ENCODE assay signal across 8 cellular contexts in genomic region chr9:126613656-126614055, GRCh38. TPM values are rescaled to one million over a fixed set of nuclear protein-coding genes. Genes with fewer than 3 reads are reported as not detected.
DNase-seq lines count a peak whose midpoint lies in the region; ATAC-seq, FAIRE-seq and TF ChIP-seq lines count a peak whose summit lies in the region.
"Had no signal": no experiment of that assay in that cellular context is flagged by ENCODE, and none has a peak within 500 bp of the region (broad histone marks: within the 10 kb centered on the region; RNA-seq: fewer than 3 reads in every experiment).

Gene LMX1B (plus strand): TSS chr9:126613928. CDS start chr9:126614450, 522 bp downstream.

- in situ Hi-C loops in gastrocnemius medialis (cut with MboI; ENCODE audit: low sequenced_read_pairs in 4 of 4): loop anchor here in 1 of 4 donors (10.0 kb wide), 1 partner anchor 171 kb away; no protein-coding TSS in a partner anchor

- H3K9ac ChIP-seq in PC-3 (ENCODE audit: low read length): no peak within 1 kb of the TSS
- H3K9ac ChIP-seq in fibroblast of lung (ENCODE audit: insufficient read depth, low read length): no peak within 1 kb of the TSS

- H3K79me2 ChIP-seq in PC-3 (ENCODE audit: low read length) (no peaks in the 10 kb centered on the region), fibroblast of lung (ENCODE audit: control insufficient read depth, insufficient read depth, low read length) (no peaks in the 10 kb centered on the region)

- peaks cover 35% of the 10 kb centered on the region for H3K27me3 ChIP-seq in PC-3 (ENCODE audit: low read length)
- peaks cover 79% of the 10 kb centered on the region for H3K27me3 ChIP-seq in fibroblast of lung (ENCODE audit: control insufficient read depth, insufficient read depth, low read length)
- peaks cover 66 to 77% (median 67%) of the 10 kb centered on the region in 3 donors for H3K27me3 ChIP-seq in gastrocnemius medialis

- ATAC-seq in PC-3 (no peak), gastrocnemius medialis (no peak), GM21423 (IDR thresholded peaks at IDR 0.05; ENCODE audit: unreplicated experiment) (no peak), HG03196 (IDR thresholded peaks at IDR 0.05; ENCODE audit: unreplicated experiment) (no peak)

- 0 out of 2 replicates have a peak, but pooled peaks cover 5% of the 10 kb centered on the region for H3K4me1 ChIP-seq in PC-3 (ENCODE audit: insufficient read depth, low read length)
- H3K4me1 ChIP-seq in fibroblast of lung (ENCODE audit: control insufficient read depth, extremely low read depth, insufficient read depth, low read length): no peaks in the 10 kb centered on the region
- H3K4me1 ChIP-seq in gastrocnemius medialis: peaks cover 9 to 16% of the 10 kb centered on the region in 2 donors

- H3K9me3 ChIP-seq in PC-3 (ENCODE audit: low read length) (no peaks in the 10 kb centered on the region), fibroblast of lung (ENCODE audit: control insufficient read depth, insufficient read depth, low read depth, low read length) (no peaks in the 10 kb centered on the region), gastrocnemius medialis (no peaks in the 10 kb centered on the region)

- peak within 1 kb of the TSS; percentile 73 for H3K4me2 ChIP-seq in PC-3 (ENCODE audit: low read length)
- no peak within 1 kb of the TSS for H3K4me2 ChIP-seq in fibroblast of lung (ENCODE audit: extremely low read depth, insufficient read depth, low read length)

- TF ChIP-seq POLR2A in gastrocnemius medialis (IDR thresholded peaks at IDR 0.05): no peak

- H3K27ac ChIP-seq in PC-3 (ENCODE audit: low read length) (no peak within 1 kb of the TSS), fibroblast of lung (ENCODE audit: insufficient read depth, low read length) (no peak within 1 kb of the TSS), gastrocnemius medialis (no peak within 1 kb of the TSS)

- H3K36me3 ChIP-seq in PC-3 (ENCODE audit: low read depth, low read length): no peaks in the 10 kb centered on the region
- H3K36me3 ChIP-seq in fibroblast of lung (ENCODE audit: control insufficient read depth, insufficient read depth, low read length): no peaks in the 10 kb centered on the region
- H3K36me3 ChIP-seq in gastrocnemius medialis: no peaks in the 10 kb centered on the region

- peak; percentile 21 for DNase-seq in GM19239 (ENCODE audit: insufficient read length, low spot score)
- DNase-seq in PC-3: no peak
- DNase-seq in fibroblast of lung (ENCODE audit: low read depth in 2 of 2): peak; percentile 31 to 56
- no peak for DNase-seq in gastrocnemius medialis
- no peak for DNase-seq in UCSD-AML1 (lab: John Stamatoyannopoulos, UW; ENCODE audit: unreplicated experiment)

- no peaks in the 10 kb centered on the region for H3K9me2 ChIP-seq in PC-3 (replicated peaks; ENCODE audit: low read length)

- H3K4me3 ChIP-seq in PC-3 (ENCODE audit: low read length): peak within 1 kb of the TSS; percentile 59
- no peak within 1 kb of the TSS for H3K4me3 ChIP-seq in fibroblast of lung (replicated peaks in 1 of 4; ENCODE audit: control extremely low read depth in 1 of 4, insufficient read depth in 1 of 4, low read depth in 3 of 4, low read length in 4 of 4)
- peak within 1 kb of the TSS; percentile 25 to 42 (median 38) for H3K4me3 ChIP-seq in gastrocnemius medialis

- CTCF ChIA-PET in PC-3 (lab: Charles Lee): no interaction called here

- BruUV-seq in PC-3 (replicated peaks; lab: Mats Ljungman, UMichigan): no TSS peak

- no peaks in the 10 kb centered on the region for H4K20me1 ChIP-seq in PC-3 (ENCODE audit: low read length)
- H4K20me1 ChIP-seq in fibroblast of lung (ENCODE audit: control insufficient read depth, extremely low read depth, insufficient read depth, low read length): no peaks in the 10 kb centered on the region

- H2AFZ ChIP-seq in PC-3 (ENCODE audit: low read length): peak within 1 kb of the TSS; percentile 80
- no peak within 1 kb of the TSS for H2AFZ ChIP-seq in fibroblast of lung (ENCODE audit: low read length)

- POLR2A ChIA-PET in PC-3 (lab: Charles Lee; ENCODE audit: unreplicated experiment): no interaction called here

- intact Hi-C loops in PC-3 (cut with micrococcal nuclease): loop anchor here (5.0 kb wide), 1 partner anchor 169 kb away; no protein-coding TSS in a partner anchor
- intact Hi-C loops in gastrocnemius medialis (cut with DNase I; ENCODE audit: low total_unique reads): no loop called here

- no peak for FAIRE-seq in GM19239 (lab: Jason Lieb, UNC)

- no peak for TF ChIP-seq CTCF in PC-3 (conservative IDR thresholded peaks at IDR 0.05; ENCODE audit: low read depth, low read length)
- no peak for TF ChIP-seq CTCF in fibroblast of lung (conservative IDR thresholded peaks at IDR 0.05 in 1 of 2, IDR thresholded peaks at IDR 0.05 in 1 of 2; ENCODE audit: low read depth in 1 of 2, low read length in 2 of 2)
- TF ChIP-seq CTCF in gastrocnemius medialis (IDR thresholded peaks at IDR 0.05 in 4 of 5, conservative IDR thresholded peaks at IDR 0.05 in 1 of 5): no peak

- H3F3A ChIP-seq in PC-3 (ENCODE audit: low read length, unreplicated experiment): no peaks in the 10 kb centered on the region

RNA-seq across cellular contexts. Expression of gene LMX1B, which starts in this region (rescaled TPM):
- total RNA-seq in PC-3 (2014; rRNA removed): 0.55 and 1.2 TPM in 2 replicates
- not detected in 2 replicates for total RNA-seq in fibroblast of lung
- polyA plus RNA-seq in fibroblast of lung: not detected in 2 replicates
- polyA plus RNA-seq in fibroblast of lung (2012): not detected in 2 replicates
- polyA minus RNA-seq in fibroblast of lung (ENCODE audit: low replicate concordance): 0.41 TPM in 1 of 2 replicates, not detected in the other
- under 1 TPM in 3 of 4 donors, not detected in 1; 0.31 to 0.46 (median 0.35) TPM for total RNA-seq in gastrocnemius medialis
- total RNA-seq: lung microvascular endothelial cell had no signal

Comparison
In these comparisons a context has a peak if more than half of its experiments do, and no peak if none do; other contexts are left out.
1. Peak in DNase-seq in fibroblast of lung; RNA of the gene not detected or under 1 TPM.
2. H3K4me3 ChIP-seq: peak in PC-3 (single experiment) and gastrocnemius medialis (4 of 4); none in fibroblast of lung (0 of 4).